Comparison of ENCODE assay signal across 8 cellular contexts in the genomic region with DNA sequence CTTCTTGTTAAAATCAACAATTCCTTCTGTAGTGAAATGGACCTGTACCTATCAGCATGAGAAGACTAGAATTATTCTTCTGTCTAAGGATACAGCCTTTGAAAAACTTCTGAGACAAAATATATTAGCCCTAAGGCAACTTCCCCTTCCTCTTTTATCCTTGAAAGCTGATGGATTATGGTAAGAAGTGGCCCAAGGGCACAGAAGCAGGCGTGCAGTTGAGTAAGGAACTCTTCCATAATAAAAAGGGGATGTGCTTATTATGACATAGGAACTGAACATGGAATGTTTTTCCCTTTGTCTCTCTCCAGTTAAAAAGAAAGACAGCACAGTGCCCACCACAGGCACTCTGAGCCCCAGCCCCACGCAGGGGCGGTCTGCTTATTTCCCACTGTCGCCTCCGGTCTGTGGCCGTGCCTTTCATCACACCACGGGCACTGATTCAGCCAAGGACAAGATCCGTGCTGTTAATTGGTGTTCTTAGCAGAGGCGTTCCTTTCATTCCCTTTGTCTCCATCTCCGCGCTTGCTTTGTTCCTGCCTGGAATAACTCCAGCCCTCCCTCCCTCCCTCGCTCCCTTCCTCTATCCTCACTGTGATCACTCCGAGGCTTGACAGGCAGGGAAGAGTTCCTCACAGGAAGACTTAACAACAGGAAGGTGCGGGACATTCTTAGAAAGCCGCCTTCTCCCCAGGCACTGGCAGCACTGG.
DNase-seq lines count a peak whose midpoint lies in the region; ATAC-seq and TF ChIP-seq lines count a peak whose summit lies in the region.

No MANE protein-coding gene starts in this region.

- intact Hi-C loops in breast epithelium (cut with DNase I; ENCODE audit: low total_unique reads) = no loop called here
- intact Hi-C loops in MCF 10A (cut with micrococcal nuclease) = no loop called here
- intact Hi-C loops in uterus (cut with DNase I; ENCODE audit: low total_unique reads) = no loop called here

- H3K9me3 Mint-ChIP-seq in MCF 10A (ENCODE audit: unreplicated experiment) = no peaks in the 10 kb centered on the region

- DNase-seq in breast epithelium (ENCODE audit: low spot score in 2 of 2) = no peak
- no peak for DNase-seq in MCF 10A (ENCODE audit: unreplicated experiment)
- DNase-seq in cardiac fibroblast (ENCODE audit: low read depth in 2 of 2) = peak; percentile 60 to 73
- peak; percentile 72 for DNase-seq in iPS-NIHi7 (ENCODE audit: extremely low spot score)
- peak; percentile 56 to 63 for DNase-seq in uterus
- DNase-seq in hepatic stellate cell (ENCODE audit: low spot score) = no peak

- POLR2A ChIA-PET in MCF 10A (lab: Yijun Ruan, JAX) = no interaction called here

- no peak for ATAC-seq in GM19397 (IDR thresholded peaks at IDR 0.05; ENCODE audit: unreplicated experiment)
- ATAC-seq in HG02759 (IDR thresholded peaks at IDR 0.05; ENCODE audit: unreplicated experiment) = no peak

- no TSS peak for BruUV-seq in MCF 10A (replicated peaks; lab: Mats Ljungman, UMichigan)

- H3K9me3 ChIP-seq in breast epithelium (no peaks in the 10 kb centered on the region), uterus (no peaks in the 10 kb centered on the region)

- H3K27me3 ChIP-seq in breast epithelium = no peaks in the 10 kb centered on the region
- no peaks in the 10 kb centered on the region for H3K27me3 ChIP-seq in uterus

- CTCF ChIA-PET in MCF 10A (lab: Yijun Ruan, JAX) = interaction anchor here (0.7 kb wide), 1 partner anchor 223 kb away, joined by 5 read pairs; no protein-coding TSS in a partner anchor

- H3K36me3 ChIP-seq in breast epithelium (no peaks in the 10 kb centered on the region), uterus (no peaks in the 10 kb centered on the region)

- H3K4me3 Mint-ChIP-seq in MCF 10A (ENCODE audit: unreplicated experiment) = no peak overlapping the region

- H3K27ac ChIP-seq in breast epithelium = peak overlapping the region; percentile 60 to 72
- H3K27ac ChIP-seq in uterus = peak overlapping the region; percentile 54 to 61

- H3K4me3 ChIP-seq in breast epithelium = peak overlapping the region; percentile 8 to 42 (median 10)
- H3K4me3 ChIP-seq in cardiac fibroblast (replicated peaks in 1 of 2; ENCODE audit: low read depth in 2 of 2, low read length in 2 of 2) = no peak overlapping the region
- peak overlapping the region in 1 of 2 donors; percentile 4 for H3K4me3 ChIP-seq in uterus

- TF ChIP-seq CTCF in breast epithelium (IDR thresholded peaks at IDR 0.05) (no peak), MCF 10A (IDR thresholded peaks at IDR 0.05; ENCODE audit: unreplicated experiment) (no peak), cardiac fibroblast (IDR thresholded peaks at IDR 0.05; ENCODE audit: low read depth, low read length) (no peak), uterus (IDR thresholded peaks at IDR 0.05) (no peak)

- no peak overlapping the region for H3K27ac Mint-ChIP-seq in MCF 10A (ENCODE audit: low read depth, unreplicated experiment)

- H3K4me1 ChIP-seq in breast epithelium (peaks cover 0 to 5% of the 10 kb centered on the region in 2 donors), uterus (peaks cover 9 to 18% of the 10 kb centered on the region in 2 donors)

- peaks cover 4% of the 10 kb centered on the region for H3K4me1 Mint-ChIP-seq in MCF 10A (ENCODE audit: insufficient read depth, unreplicated experiment)

- TF ChIP-seq POLR2A in breast epithelium (IDR thresholded peaks at IDR 0.05) = no peak
- no peak for TF ChIP-seq POLR2A in uterus (IDR thresholded peaks at IDR 0.05)

- no peaks in the 10 kb centered on the region for H3K27me3 Mint-ChIP-seq in MCF 10A (ENCODE audit: insufficient read depth, unreplicated experiment)

- H3K36me3 Mint-ChIP-seq in MCF 10A (ENCODE audit: insufficient read depth, unreplicated experiment) = peaks cover 21% of the 10 kb centered on the region

Comparison
In these comparisons a context has a peak if more than half of its experiments do, and no peak if none do; other contexts are left out.
1. DNase-seq: peak in cardiac fibroblast (2 of 2), iPS-NIHi7 (single experiment) and uterus (2 of 2); none in breast epithelium (0 of 2), MCF 10A (single experiment) and hepatic stellate cell (single experiment).
2. H3K4me3 ChIP-seq: peak in breast epithelium (3 of 3); none in cardiac fibroblast (0 of 2).